ENCODE assay signal across 12 cellular contexts in genomic region chr11:64237484-64237951, GRCh38. TPM values are rescaled to one million over a fixed set of nuclear protein-coding genes. Genes with fewer than 3 reads are reported as not detected.
DNase-seq lines count a peak whose midpoint lies in the region; ATAC-seq, FAIRE-seq and TF ChIP-seq lines count a peak whose summit lies in the region.
"Had no signal": no experiment of that assay in that cellular context is flagged by ENCODE, and none has a peak within 500 bp of the region (broad histone marks: within the 10 kb centered on the region; RNA-seq: fewer than 3 reads in every experiment).

No MANE protein-coding gene starts in this region.

- peak overlapping the region in 9 of 11 experiments; percentile 26 to 95 (median 53); a peak in 12 of 22 replicates for H3K9ac ChIP-seq in BLaER1 treated with 17β-estradiol and CSF1 and Interleukin-3, amounts not matched to agents 10 nM and 100 nM
- H3K9ac ChIP-seq: SK-N-SH had no signal

- ATAC-seq in WTC11 (no peak), mucosa of descending colon (peak; percentile 34), GM21360 (IDR thresholded peaks at IDR 0.05; ENCODE audit: unreplicated experiment) (no peak)
- ATAC-seq: activated T-cell treated with anti-CD3 and anti-CD28 coated beads, Interleukin-2, amount 50 U/mL, for 4 hours had no signal

- FAIRE-seq in D721Med (lab: Jason Lieb, UNC) = no peak

- peaks cover 71 to 78% (median 77%) of the 10 kb centered on the region in 10 experiments for H3K4me1 ChIP-seq in BLaER1 treated with 17β-estradiol and CSF1 and Interleukin-3, amounts not matched to agents 10 nM and 100 nM
- H3K4me1 ChIP-seq in mucosa of descending colon (ENCODE audit: low read depth) = peaks cover 42% of the 10 kb centered on the region

- no peaks in the 10 kb centered on the region for H3K27me3 ChIP-seq in BLaER1 treated with 17β-estradiol and CSF1 and Interleukin-3, amounts not matched to agents 10 nM and 100 nM

- no peak overlapping the region for H3K4me3 ChIP-seq in BLaER1 treated with 17β-estradiol and CSF1 and Interleukin-3, amounts not matched to agents 10 nM and 100 nM
- no peak overlapping the region for H3K4me3 ChIP-seq in mucosa of descending colon

- TF ChIP-seq CTCF in WTC11 (IDR thresholded peaks at IDR 0.05) = no peak
- no peak for TF ChIP-seq CTCF in mucosa of descending colon (IDR thresholded peaks at IDR 0.05)
- TF ChIP-seq CTCF in D721Med (IDR thresholded peaks at IDR 0.05; ENCODE audit: insufficient read depth, missing control alignments) = no peak

- peaks cover 24% of the 10 kb centered on the region for H3K4me1 Mint-ChIP-seq in WTC11

- H3K27me3 Mint-ChIP-seq in WTC11 (ENCODE audit: low read depth) = peaks cover 9% of the 10 kb centered on the region

- no peak overlapping the region for H3K4me3 Mint-ChIP-seq in WTC11

- H3K27ac Mint-ChIP-seq in WTC11 = no peak overlapping the region

- H4K20me1 ChIP-seq in BLaER1 treated with 17β-estradiol and CSF1 and Interleukin-3, amounts not matched to agents 10 nM and 100 nM = peaks cover 0 to 30% (median 14%) of the 10 kb centered on the region in 11 experiments; a peak in 14 of 22 replicates

- H3K4me2 ChIP-seq in BLaER1 treated with 17β-estradiol and CSF1 and Interleukin-3, amounts not matched to agents 10 nM and 100 nM = peak overlapping the region; percentile 2 to 99 (median 50); a peak in 20 of 22 replicates
- H3K4me2 ChIP-seq: SK-N-SH had no signal

- intact Hi-C loops in mucosa of descending colon (cut with DNase I, micrococcal nuclease) = no loop called here

- H3K36me3 ChIP-seq in BLaER1 treated with 17β-estradiol and CSF1 and Interleukin-3, amounts not matched to agents 10 nM and 100 nM = peaks cover 13 to 39% (median 24%) of the 10 kb centered on the region in 11 experiments; a peak in 21 of 22 replicates
- H3K36me3 ChIP-seq in mucosa of descending colon (ENCODE audit: low read depth) = no peaks in the 10 kb centered on the region

- CTCF ChIA-PET in WTC11 (lab: Charles Lee) = interaction anchor here (1.0 to 5.4 kb wide), 3 partner anchors 13 to 104 kb away, joined by 3 to 35 read pairs (median 5); partner anchors contain the start of gene PLCB3

- no peaks in the 10 kb centered on the region for H3K9me3 Mint-ChIP-seq in WTC11
- H3K9me3 Mint-ChIP-seq: activated T-cell treated with anti-CD3 and anti-CD28 coated beads, Interleukin-2, amount 50 U/mL, for 4 hours had no signal

- H3K36me3 Mint-ChIP-seq in WTC11 = peaks cover 6% of the 10 kb centered on the region; the same call in 1 of the 2 replicates

- peak overlapping the region in 7 of 11 experiments; percentile 30 to 94 (median 46); a peak in 9 of 22 replicates for H3K27ac ChIP-seq in BLaER1 treated with 17β-estradiol and CSF1 and Interleukin-3, amounts not matched to agents 10 nM and 100 nM

- H3K9me3 ChIP-seq in BLaER1 treated with 17β-estradiol and CSF1 and Interleukin-3, amounts not matched to agents 10 nM and 100 nM (replicated peaks in 1 of 11) = no peaks in the 10 kb centered on the region
- H3K9me3 ChIP-seq in mucosa of descending colon = no peaks in the 10 kb centered on the region
- H3K9me3 ChIP-seq: SK-N-SH had no signal

- POLR2A ChIA-PET in WTC11 (lab: Charles Lee) = no interaction called here

- peak; percentile 94 for DNase-seq in NCI-H1092 treated with DMSO at 0.1 percent for 48 hours (lab: John Stamatoyannopoulos, UW)
- DNase-seq in WTC11 (ENCODE audit: low spot score) = no peak
- DNase-seq in mucosa of descending colon = peak; percentile 91 to 92 (median 92)
- DNase-seq in NCI-H2227 (lab: John Stamatoyannopoulos, UW; ENCODE audit: unreplicated experiment) = no peak
- DNase-seq in D721Med (ENCODE audit: insufficient read length, low spot score) = no peak
- DNase-seq in NCI-H446 treated with DMSO at 0.1 percent for 48 hours (lab: John Stamatoyannopoulos, UW) = no peak
- DNase-seq: activated T-cell treated with anti-CD3 and anti-CD28 coated beads, Interleukin-2, amount 50 U/mL, for 4 hours; DMS 273 treated with DMSO at 0.1 percent for 48 hours; SK-N-SH; stimulated activated CD4-positive, alpha-beta T cell treated with anti-CD3 and anti-CD28 coated beads, Interleukin-2, amount 100 ng/mL, for 48 hours had no signal

TF ChIP-seq in WTC11, 78 proteins besides CTCF, POLR2A, EP300 and RAD21:
- TF ChIP-seq, protein P1, sequence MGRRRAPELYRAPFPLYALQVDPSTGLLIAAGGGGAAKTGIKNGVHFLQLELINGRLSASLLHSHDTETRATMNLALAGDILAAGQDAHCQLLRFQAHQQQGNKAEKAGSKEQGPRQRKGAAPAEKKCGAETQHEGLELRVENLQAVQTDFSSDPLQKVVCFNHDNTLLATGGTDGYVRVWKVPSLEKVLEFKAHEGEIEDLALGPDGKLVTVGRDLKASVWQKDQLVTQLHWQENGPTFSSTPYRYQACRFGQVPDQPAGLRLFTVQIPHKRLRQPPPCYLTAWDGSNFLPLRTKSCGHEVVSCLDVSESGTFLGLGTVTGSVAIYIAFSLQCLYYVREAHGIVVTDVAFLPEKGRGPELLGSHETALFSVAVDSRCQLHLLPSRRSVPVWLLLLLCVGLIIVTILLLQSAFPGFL (CRISPR knock-in tag; IDR thresholded peaks at IDR 0.05; ENCODE audit: borderline replicate concordance) = 0 out of 2 replicates have a peak, but pooled peaks have one; percentile 26
- TF ChIP-seq RELA (CRISPR knock-in tag; IDR thresholded peaks at IDR 0.05; ENCODE audit: borderline replicate concordance) (no peak), ZNF281 (CRISPR knock-in tag; IDR thresholded peaks at IDR 0.05) (no peak)

RNA-seq across cellular contexts. Expression of gene VEGFB, which starts 3.1 kb away (rescaled TPM):
- total RNA-seq in WTC11 (2021) (51.7 to 62.2 TPM (median 59.7 TPM) in 3 replicates), mucosa of descending colon (100 to 1,000 TPM in 1 of 3 donors, 10 to 100 TPM in 2; 45.3 to 156 (median 45.6) TPM)

RNA-seq across cellular contexts. Expression of gene FKBP2, which starts 3.4 kb away (rescaled TPM):
- total RNA-seq in WTC11 (2021) = 57.2 to 65.9 TPM (median 61.7 TPM) in 3 replicates
- 10 to 100 TPM; 67.5 to 91.0 (median 75.8) TPM for total RNA-seq in mucosa of descending colon

RNA-seq across cellular contexts. Expression of gene DNAJC4, which starts 7.2 kb away (rescaled TPM):
- 26.0 to 27.2 TPM (median 27.1 TPM) in 3 replicates for total RNA-seq in WTC11 (2021)
- 10 to 100 TPM; 43.6 to 57.6 (median 50.7) TPM for total RNA-seq in mucosa of descending colon

RNA-seq across cellular contexts. Expression of gene PPP1R14B, which starts 9.2 kb away (rescaled TPM):
- total RNA-seq in WTC11 (2021) = 435 to 471 TPM (median 458 TPM) in 3 replicates
- total RNA-seq in mucosa of descending colon = 100 to 1,000 TPM in 1 of 3 donors, 10 to 100 TPM in 2; 73.6 to 142 (median 87.5) TPM

RNA-seq across cellular contexts. Expression of gene NUDT22, which starts 11.4 kb away (rescaled TPM):
- total RNA-seq in WTC11 (2021) (59.1 to 64.4 TPM (median 60.1 TPM) in 3 replicates), mucosa of descending colon (100 to 1,000 TPM in 2 of 3 donors, 10 to 100 TPM in 1; 81.6 to 137 (median 119) TPM)

Comparison
In these comparisons a context has a peak if more than half of its experiments do, and no peak if none do; other contexts are left out.
1. DNase-seq: peak in NCI-H1092 treated with DMSO at 0.1 percent for 48 hours (single experiment) and mucosa of descending colon (3 of 3); none in WTC11 (single experiment), NCI-H2227 (single experiment), D721Med (single experiment) and NCI-H446 treated with DMSO at 0.1 percent for 48 hours (single experiment).